Comparison of ENCODE assay signal across 25 cellular contexts in genomic region chr1:71364236-71364635, GRCh38.
"Had no signal": no experiment of that assay in that cellular context is flagged by ENCODE, and none has a peak within 500 bp of the region (broad histone marks: within the 10 kb centered on the region; RNA-seq: fewer than 3 reads in every experiment).

No MANE protein-coding gene starts in this region.

- H3K4me3 Mint-ChIP-seq: activated CD4-positive, alpha-beta memory T cell treated with anti-CD3 and anti-CD28 coated beads for 36 hours; activated CD4-positive, alpha-beta T cell treated with anti-CD3 and anti-CD28 coated beads for 36 hours; activated T-helper 1 cell treated with anti-CD3 and anti-CD28 coated beads, Interleukin-12 subunit alpha, Interleukin-12 subunit beta, Interleukin-2, Interleukin-4 antibody, amounts not matched to agents 30 ng/mL and 10 ng/mL and 1 ng/mL, durations not matched to agents 14 hours and 24 hours and 36 hours; brain; naive B cell; neural crest cell; stimulated activated naive CD8-positive, alpha-beta T cell treated with anti-CD3 and anti-CD28 coated beads, Interleukin-15, amount 100 ng/mL, for 72 hours; T-cell; WTC11 had no signal

- H3K9me3 Mint-ChIP-seq: activated T-helper 1 cell treated with anti-CD3 and anti-CD28 coated beads, Interleukin-12 subunit alpha, Interleukin-12 subunit beta, Interleukin-2, Interleukin-4 antibody, amounts not matched to agents 30 ng/mL and 10 ng/mL and 1 ng/mL, durations not matched to agents 14 hours and 24 hours and 36 hours; neural crest cell had no signal

- H3K4me1 Mint-ChIP-seq: activated CD4-positive, alpha-beta T cell treated with anti-CD3 and anti-CD28 coated beads for 36 hours; naive B cell; neural crest cell; stimulated activated naive CD8-positive, alpha-beta T cell treated with anti-CD3 and anti-CD28 coated beads, Interleukin-15, amount 100 ng/mL, for 72 hours; T-cell; WTC11 had no signal

- H3K36me3 Mint-ChIP-seq: activated CD4-positive, alpha-beta memory T cell treated with anti-CD3 and anti-CD28 coated beads for 36 hours; activated naive CD4-positive, alpha-beta T cell treated with anti-CD3 and anti-CD28 coated beads, Interleukin-2, amount 50 U/mL, for 72 hours; brain; naive B cell; T-cell; WTC11 had no signal

- H3K9me3 ChIP-seq: gastroesophageal sphincter, mucosa of descending colon, right atrium auricular region, suprapubic skin, transverse colon, uterus had no signal

- H3K4me3 ChIP-seq: coronary artery, gastroesophageal sphincter, heart left ventricle, mucosa of descending colon, right atrium auricular region, skin epidermis, suprapubic skin, transverse colon, uterus had no signal

- H3K27me3 Mint-ChIP-seq: activated CD4-positive, alpha-beta memory T cell treated with anti-CD3 and anti-CD28 coated beads for 36 hours; activated CD4-positive, alpha-beta T cell treated with anti-CD3 and anti-CD28 coated beads for 36 hours; brain; naive B cell; stimulated activated naive CD8-positive, alpha-beta T cell treated with anti-CD3 and anti-CD28 coated beads, Interleukin-15, amount 100 ng/mL, for 72 hours; T-cell had no signal

- H3K4me1 ChIP-seq: heart left ventricle, right atrium auricular region, suprapubic skin, uterus had no signal

- DNase-seq: activated CD4-positive, alpha-beta memory T cell treated with anti-CD3 and anti-CD28 coated beads for 36 hours; activated CD4-positive, alpha-beta T cell treated with anti-CD3 and anti-CD28 coated beads for 36 hours; activated gamma-delta T cell treated with Interleukin-2 at 50 U/mL for 16 hours; activated T-cell treated with anti-CD3 and anti-CD28 coated beads for 4 hours; central memory CD4-positive, alpha-beta T cell; heart left ventricle; mesenchymal stem cell; mucosa of descending colon; naive B cell; stimulated activated CD4-positive, alpha-beta T cell treated with anti-CD3 and anti-CD28 coated beads, Interleukin-15, amount 100 ng/mL, for 24 hours; stimulated activated CD4-positive, alpha-beta T cell treated with anti-CD3 and anti-CD28 coated beads, Interleukin-2, amount 100 ng/mL, for 48 hours; stimulated activated naive CD8-positive, alpha-beta T cell treated with anti-CD3 and anti-CD28 coated beads, Interleukin-15, amount 100 ng/mL, for 72 hours; T-cell; transverse colon; uterus had no signal

- H3K27me3 ChIP-seq: gastroesophageal sphincter, heart left ventricle, right atrium auricular region, suprapubic skin, transverse colon, uterus had no signal

- H3K27ac ChIP-seq: coronary artery, gastroesophageal sphincter, heart left ventricle, right atrium auricular region, suprapubic skin, transverse colon, uterus had no signal

- H3K27ac Mint-ChIP-seq: activated CD4-positive, alpha-beta memory T cell treated with anti-CD3 and anti-CD28 coated beads for 36 hours; activated CD4-positive, alpha-beta T cell treated with anti-CD3 and anti-CD28 coated beads for 36 hours; activated naive CD4-positive, alpha-beta T cell treated with anti-CD3 and anti-CD28 coated beads, Interleukin-2, amount 50 U/mL, for 72 hours; activated T-helper 1 cell treated with anti-CD3 and anti-CD28 coated beads, Interleukin-12 subunit alpha, Interleukin-12 subunit beta, Interleukin-2, Interleukin-4 antibody, amounts not matched to agents 30 ng/mL and 10 ng/mL and 1 ng/mL, durations not matched to agents 14 hours and 24 hours and 36 hours; naive B cell; stimulated activated naive CD8-positive, alpha-beta T cell treated with anti-CD3 and anti-CD28 coated beads, Interleukin-15, amount 100 ng/mL, for 72 hours; T-cell; WTC11 had no signal

- H3K36me3 ChIP-seq: gastroesophageal sphincter, heart left ventricle, right atrium auricular region, suprapubic skin, transverse colon, uterus had no signal
